1 cellular context compared by ENCODE assay signal in the genomic region with DNA sequence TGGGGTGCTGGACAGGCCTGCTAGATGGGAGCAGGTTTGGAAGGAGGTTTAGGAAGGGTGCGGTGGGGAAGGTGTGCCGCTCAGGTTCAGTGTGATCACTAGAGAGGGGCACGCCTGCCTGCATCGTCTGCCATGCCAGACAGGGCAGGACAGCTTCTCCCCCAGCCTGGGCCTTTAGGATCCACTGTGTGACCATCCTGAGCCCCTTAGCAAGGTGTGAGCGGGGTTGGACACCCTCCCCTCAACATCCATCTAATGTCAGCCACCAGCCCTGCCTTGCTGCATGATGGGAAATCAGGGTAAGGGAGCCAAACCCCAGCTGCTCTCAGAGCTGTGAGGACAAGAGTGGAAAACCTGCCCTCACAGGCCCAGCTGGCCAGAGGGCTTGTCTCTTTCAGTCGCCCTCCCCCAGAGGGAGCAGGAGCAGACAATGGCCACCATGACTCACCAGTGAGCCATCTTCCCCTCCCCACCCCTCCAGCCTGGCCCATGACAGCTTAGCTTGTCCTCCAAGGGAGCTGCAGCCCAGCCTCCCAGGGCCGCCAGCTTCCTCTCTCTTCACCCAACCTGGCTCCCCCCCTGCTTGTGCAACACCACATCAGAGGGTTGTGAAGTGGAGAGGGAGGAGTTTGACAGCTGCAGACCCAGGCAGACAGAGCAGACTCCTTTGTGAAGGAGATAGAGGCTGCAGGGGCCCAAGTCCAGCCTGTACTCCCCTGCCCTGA.
TF ChIP-seq lines count a peak whose summit lies in the region.

No MANE protein-coding gene starts in this region.

TF ChIP-seq in K562, 482 proteins besides CTCF, POLR2A, EP300 and RAD21 (continued from another document):
- TF ChIP-seq, protein P1, sequence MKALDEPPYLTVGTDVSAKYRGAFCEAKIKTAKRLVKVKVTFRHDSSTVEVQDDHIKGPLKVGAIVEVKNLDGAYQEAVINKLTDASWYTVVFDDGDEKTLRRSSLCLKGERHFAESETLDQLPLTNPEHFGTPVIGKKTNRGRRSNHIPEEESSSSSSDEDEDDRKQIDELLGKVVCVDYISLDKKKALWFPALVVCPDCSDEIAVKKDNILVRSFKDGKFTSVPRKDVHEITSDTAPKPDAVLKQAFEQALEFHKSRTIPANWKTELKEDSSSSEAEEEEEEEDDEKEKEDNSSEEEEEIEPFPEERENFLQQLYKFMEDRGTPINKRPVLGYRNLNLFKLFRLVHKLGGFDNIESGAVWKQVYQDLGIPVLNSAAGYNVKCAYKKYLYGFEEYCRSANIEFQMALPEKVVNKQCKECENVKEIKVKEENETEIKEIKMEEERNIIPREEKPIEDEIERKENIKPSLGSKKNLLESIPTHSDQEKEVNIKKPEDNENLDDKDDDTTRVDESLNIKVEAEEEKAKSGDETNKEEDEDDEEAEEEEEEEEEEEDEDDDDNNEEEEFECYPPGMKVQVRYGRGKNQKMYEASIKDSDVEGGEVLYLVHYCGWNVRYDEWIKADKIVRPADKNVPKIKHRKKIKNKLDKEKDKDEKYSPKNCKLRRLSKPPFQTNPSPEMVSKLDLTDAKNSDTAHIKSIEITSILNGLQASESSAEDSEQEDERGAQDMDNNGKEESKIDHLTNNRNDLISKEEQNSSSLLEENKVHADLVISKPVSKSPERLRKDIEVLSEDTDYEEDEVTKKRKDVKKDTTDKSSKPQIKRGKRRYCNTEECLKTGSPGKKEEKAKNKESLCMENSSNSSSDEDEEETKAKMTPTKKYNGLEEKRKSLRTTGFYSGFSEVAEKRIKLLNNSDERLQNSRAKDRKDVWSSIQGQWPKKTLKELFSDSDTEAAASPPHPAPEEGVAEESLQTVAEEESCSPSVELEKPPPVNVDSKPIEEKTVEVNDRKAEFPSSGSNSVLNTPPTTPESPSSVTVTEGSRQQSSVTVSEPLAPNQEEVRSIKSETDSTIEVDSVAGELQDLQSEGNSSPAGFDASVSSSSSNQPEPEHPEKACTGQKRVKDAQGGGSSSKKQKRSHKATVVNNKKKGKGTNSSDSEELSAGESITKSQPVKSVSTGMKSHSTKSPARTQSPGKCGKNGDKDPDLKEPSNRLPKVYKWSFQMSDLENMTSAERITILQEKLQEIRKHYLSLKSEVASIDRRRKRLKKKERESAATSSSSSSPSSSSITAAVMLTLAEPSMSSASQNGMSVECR (CRISPR knock-in tag; IDR thresholded peaks at IDR 0.05): no peak; the same call in 1 of the 2 replicates
